ENCODE assay signal across 13 cellular contexts in genomic region chr10:110636932-110637557, GRCh38. TPM values are rescaled to one million over a fixed set of nuclear protein-coding genes. Genes with fewer than 3 reads are reported as not detected.
DNase-seq lines count a peak whose midpoint lies in the region; ATAC-seq and TF ChIP-seq lines count a peak whose summit lies in the region.
"Had no signal": no experiment of that assay in that cellular context is flagged by ENCODE, and none has a peak within 500 bp of the region (broad histone marks: within the 10 kb centered on the region; RNA-seq: fewer than 3 reads in every experiment).

No MANE protein-coding gene starts in this region.

- intact Hi-C loops in left ventricle myocardium inferior (cut with micrococcal nuclease) (no loop called here), sigmoid colon (cut with DNase I) (no loop called here)

- no peaks in the 10 kb centered on the region for H3K36me3 ChIP-seq in H7 (replicated peaks; ENCODE audit: control insufficient read depth, insufficient read depth, low read length)
- no peaks in the 10 kb centered on the region for H3K36me3 ChIP-seq in SK-N-SH (replicated peaks in 1 of 2; ENCODE audit: control insufficient read depth in 1 of 2, insufficient read depth in 2 of 2, low read length in 1 of 2)
- H3K36me3 ChIP-seq in left ventricle myocardium inferior, result no peaks in the 10 kb centered on the region
- no peaks in the 10 kb centered on the region for H3K36me3 ChIP-seq in sigmoid colon
- H3K36me3 ChIP-seq: BLaER1 had no signal

- H3K9me2 ChIP-seq in SK-N-SH, result no peaks in the 10 kb centered on the region

- no peaks in the 10 kb centered on the region for H4K20me1 ChIP-seq in SK-N-SH (ENCODE audit: insufficient read depth)

- no peaks in the 10 kb centered on the region for H3K9me3 ChIP-seq in SK-N-SH
- no peaks in the 10 kb centered on the region for H3K9me3 ChIP-seq in left ventricle myocardium inferior (replicated peaks)
- H3K9me3 ChIP-seq in sigmoid colon, result no peaks in the 10 kb centered on the region
- H3K9me3 ChIP-seq: BLaER1 had no signal

- no peak overlapping the region for H3K4me2 ChIP-seq in SK-N-SH
- H3K4me2 ChIP-seq: BLaER1 had no signal

- POLR2A ChIA-PET in SK-N-SH (lab: Yijun Ruan, JAX), result interaction anchor here (1.2 kb wide), 1 partner anchor 282 kb away, joined by 3 read pairs; the partner anchor contains the start of genes BBIP1 and SHOC2

- H2AFZ ChIP-seq in SK-N-SH (ENCODE audit: low read depth), result no peak overlapping the region

- H3F3A ChIP-seq in SK-N-SH (replicated peaks; ENCODE audit: insufficient read depth), result peaks cover 6% of the 10 kb centered on the region

- TF ChIP-seq CTCF in SK-N-SH (IDR thresholded peaks at IDR 0.05), result no peak
- TF ChIP-seq CTCF in left ventricle myocardium inferior (IDR thresholded peaks at IDR 0.05; ENCODE audit: borderline replicate concordance), result no peak
- TF ChIP-seq CTCF in sigmoid colon (IDR thresholded peaks at IDR 0.05), result no peak

- ATAC-seq in GM21786 (IDR thresholded peaks at IDR 0.05; ENCODE audit: unreplicated experiment) (no peak), GM19328 (IDR thresholded peaks at IDR 0.05; ENCODE audit: unreplicated experiment) (no peak)

- no peaks in the 10 kb centered on the region; the same call in 1 of the 2 replicates for H3K79me2 ChIP-seq in SK-N-SH (ENCODE audit: insufficient read depth)

- no peak for TF ChIP-seq RAD21 in SK-N-SH (IDR thresholded peaks at IDR 0.05; ENCODE audit: low read length)

- H3K27me3 ChIP-seq in H7 (ENCODE audit: control insufficient read depth, insufficient read depth, low read length) (peaks cover 7% of the 10 kb centered on the region), SK-N-SH (ENCODE audit: insufficient read depth) (no peaks in the 10 kb centered on the region), left ventricle myocardium inferior (ENCODE audit: low read depth) (peaks cover 8% of the 10 kb centered on the region), sigmoid colon (peaks cover 0 to 4% (median 3%) of the 10 kb centered on the region in 3 donors)

- H3K4me3 ChIP-seq in H7 (ENCODE audit: insufficient read depth, low read depth, low read length), result no peak overlapping the region
- H3K4me3 ChIP-seq in SK-N-SH (ENCODE audit: low read depth in 2 of 2, low read length in 1 of 2), result no peak overlapping the region
- H3K4me3 ChIP-seq in left ventricle myocardium inferior, result no peak overlapping the region
- no peak overlapping the region for H3K4me3 ChIP-seq in sigmoid colon
- H3K4me3 ChIP-seq: BLaER1, dorsolateral prefrontal cortex had no signal

- CTCF ChIA-PET in SK-N-SH (lab: Yijun Ruan, JAX), result interaction anchor here (0.6 to 3.2 kb wide), 5 partner anchors 21 to 36 kb away, joined by 3 to 15 read pairs (median 3); no protein-coding TSS in a partner anchor

- DNase-seq in H7 (peak; percentile 19), SK-N-SH (peak; percentile 42), left ventricle myocardium inferior (peak; percentile 78), sigmoid colon (peak; percentile 74), anterior cingulate cortex (lab: John Stamatoyannopoulos, UW) (no peak)
- DNase-seq in activated CD4-positive, alpha-beta T cell treated with anti-CD3 and anti-CD28 coated beads, Interleukin-2, amount 50 U/mL, for 4 hours, result no peak
- DNase-seq: activated B cell treated with CpG ODN at 0.5 μM for 24 hours, activated T-cell treated with anti-CD3 and anti-CD28 coated beads for 4 hours, dorsolateral prefrontal cortex, NCI-H1694 treated with DMSO at 0.1 percent for 48 hours had no signal

- H3K9ac ChIP-seq in SK-N-SH, result no peak overlapping the region
- H3K9ac ChIP-seq: BLaER1 had no signal

- no peak for TF ChIP-seq POLR2A in sigmoid colon (IDR thresholded peaks at IDR 0.05)

- TF ChIP-seq EP300 in SK-N-SH (IDR thresholded peaks at IDR 0.05; ENCODE audit: borderline replicate concordance in 1 of 2, low read depth in 1 of 2, low read length in 1 of 2), result 0 out of 4 replicates have a peak, but pooled peaks of 1 of the 2 experiments have one; percentile 10
- TF ChIP-seq EP300 in sigmoid colon (IDR thresholded peaks at IDR 0.05), result peak in 1 of 4 donors; percentile 46

- peaks cover 8 to 41% of the 10 kb centered on the region in 2 experiments; a peak in 3 of 4 replicates for H3K4me1 ChIP-seq in SK-N-SH (ENCODE audit: control insufficient read depth in 1 of 2, insufficient read depth in 2 of 2, low read depth in 1 of 2, low read length in 1 of 2)
- H3K4me1 ChIP-seq in left ventricle myocardium inferior, result peaks cover 48% of the 10 kb centered on the region
- peaks cover 0 to 43% (median 25%) of the 10 kb centered on the region in 4 donors for H3K4me1 ChIP-seq in sigmoid colon

- WGBS in SK-N-SH (ENCODE audit: low lambda C conversion rate), result 41% methylated on average over 5 of the region's 6 CpGs
- WGBS in sigmoid colon, 2 donors, result 72 to 81% methylated on average over 6 of the region's 6 CpGs

- H3K27ac ChIP-seq in SK-N-SH (ENCODE audit: low read depth in 2 of 2, low read length in 1 of 2), result peak overlapping the region in 1 of 2 experiments; percentile 60; a peak in 2 of 4 replicates
- peak overlapping the region; percentile 87 for H3K27ac ChIP-seq in left ventricle myocardium inferior (replicated peaks)
- H3K27ac ChIP-seq in sigmoid colon, result peak overlapping the region; percentile 66 to 80 (median 74)
- H3K27ac ChIP-seq: BLaER1 had no signal

TF ChIP-seq in SK-N-SH, 30 proteins besides CTCF, POLR2A, EP300 and RAD21:
- TF ChIP-seq GATA2 (CRISPR knock-in tag; IDR thresholded peaks at IDR 0.05), result peak; percentile 34; the same call in 1 of the 2 replicates
- no peak for TF ChIP-seq RCOR1 (IDR thresholded peaks at IDR 0.05; ENCODE audit: low read length)

RNA-seq across cellular contexts. Expression of gene RBM20, which starts 7.1 kb away (rescaled TPM):
- 0.15 and 0.52 TPM in 2 replicates for total RNA-seq in H7 (2014; rRNA removed; shearing (Covaris generic))
- polyA plus RNA-seq in SK-N-SH (2012; rRNA removed), result 0.64 and 0.67 TPM in 2 replicates
- 0.71 and 0.88 TPM in 2 replicates for polyA plus RNA-seq in SK-N-SH (2012; cell fraction: cytosol; rRNA removed)
- polyA plus RNA-seq in SK-N-SH (2012; cell fraction: nucleus; rRNA removed), result 3.3 and 7.6 TPM in 2 replicates
- 101 TPM for total RNA-seq in left ventricle myocardium inferior
- total RNA-seq in sigmoid colon, result 1 to 10 TPM; 4.9 to 7.8 (median 6.0) TPM
- under 1 TPM in 2 of 3 donors, not detected in 1; 0.23 to 0.64 TPM for polyA plus RNA-seq in sigmoid colon

Comparison
In these comparisons a context has a peak if more than half of its experiments do, and no peak if none do; other contexts are left out.
1. DNase-seq: peak in H7 (single experiment), SK-N-SH (single experiment), left ventricle myocardium inferior (single experiment) and sigmoid colon (single experiment); none in anterior cingulate cortex (0 of 58) and activated CD4-positive, alpha-beta T cell treated with anti-CD3 and anti-CD28 coated beads, Interleukin-2, amount 50 U/mL, for 4 hours (0 of 2).
2. RNA of gene RBM20, which starts 7.1 kb away (total RNA-seq): 101 TPM in left ventricle myocardium inferior (single experiment); 4.9 to 7.8 TPM in sigmoid colon and 0.15 to 0.52 TPM in H7; every median in the first group is over 10 times any median in the second.